ENCODE assay signal across 2 cellular contexts in the genomic region with DNA sequence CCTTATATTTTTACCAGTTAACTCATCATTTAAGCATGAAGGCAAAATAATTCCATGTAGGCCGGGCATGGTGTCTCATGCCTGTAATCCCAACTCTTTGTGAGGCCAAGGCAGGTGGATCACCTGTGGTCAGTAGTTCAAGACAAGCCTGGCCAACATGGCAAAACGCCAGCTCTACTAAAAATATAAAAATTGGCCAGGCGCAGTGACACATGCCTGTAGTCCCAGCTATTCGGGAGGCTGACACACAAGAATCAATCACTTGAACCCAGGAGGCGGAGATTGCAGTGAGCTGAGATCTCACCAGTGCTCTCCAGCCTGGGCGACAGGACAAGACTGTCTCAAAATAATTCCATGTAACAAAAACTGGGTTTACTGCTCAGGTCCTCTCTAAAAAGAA.
TF ChIP-seq lines count a peak whose summit lies in the region.

No MANE protein-coding gene starts in this region.

TF ChIP-seq in SK-N-SH, 30 proteins besides CTCF, POLR2A, EP300 and RAD21 (continued from another document and continues in another):
- TF ChIP-seq, protein P1, sequence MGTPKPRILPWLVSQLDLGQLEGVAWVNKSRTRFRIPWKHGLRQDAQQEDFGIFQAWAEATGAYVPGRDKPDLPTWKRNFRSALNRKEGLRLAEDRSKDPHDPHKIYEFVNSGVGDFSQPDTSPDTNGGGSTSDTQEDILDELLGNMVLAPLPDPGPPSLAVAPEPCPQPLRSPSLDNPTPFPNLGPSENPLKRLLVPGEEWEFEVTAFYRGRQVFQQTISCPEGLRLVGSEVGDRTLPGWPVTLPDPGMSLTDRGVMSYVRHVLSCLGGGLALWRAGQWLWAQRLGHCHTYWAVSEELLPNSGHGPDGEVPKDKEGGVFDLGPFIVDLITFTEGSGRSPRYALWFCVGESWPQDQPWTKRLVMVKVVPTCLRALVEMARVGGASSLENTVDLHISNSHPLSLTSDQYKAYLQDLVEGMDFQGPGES (IDR thresholded peaks at IDR 0.05; ENCODE audit: low read depth, low read length) = no peak
- TF ChIP-seq, protein P2, sequence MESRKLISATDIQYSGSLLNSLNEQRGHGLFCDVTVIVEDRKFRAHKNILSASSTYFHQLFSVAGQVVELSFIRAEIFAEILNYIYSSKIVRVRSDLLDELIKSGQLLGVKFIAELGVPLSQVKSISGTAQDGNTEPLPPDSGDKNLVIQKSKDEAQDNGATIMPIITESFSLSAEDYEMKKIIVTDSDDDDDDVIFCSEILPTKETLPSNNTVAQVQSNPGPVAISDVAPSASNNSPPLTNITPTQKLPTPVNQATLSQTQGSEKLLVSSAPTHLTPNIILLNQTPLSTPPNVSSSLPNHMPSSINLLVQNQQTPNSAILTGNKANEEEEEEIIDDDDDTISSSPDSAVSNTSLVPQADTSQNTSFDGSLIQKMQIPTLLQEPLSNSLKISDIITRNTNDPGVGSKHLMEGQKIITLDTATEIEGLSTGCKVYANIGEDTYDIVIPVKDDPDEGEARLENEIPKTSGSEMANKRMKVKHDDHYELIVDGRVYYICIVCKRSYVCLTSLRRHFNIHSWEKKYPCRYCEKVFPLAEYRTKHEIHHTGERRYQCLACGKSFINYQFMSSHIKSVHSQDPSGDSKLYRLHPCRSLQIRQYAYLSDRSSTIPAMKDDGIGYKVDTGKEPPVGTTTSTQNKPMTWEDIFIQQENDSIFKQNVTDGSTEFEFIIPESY (IDR thresholded peaks at IDR 0.05; ENCODE audit: borderline replicate concordance, low read depth) = 0 out of 2 replicates have a peak, but pooled peaks have one; percentile 0
- TF ChIP-seq FOSL2 (IDR thresholded peaks at IDR 0.05; ENCODE audit: borderline replicate concordance, low read depth) = peak; percentile 1; the same call in 1 of the 2 replicates
- TF ChIP-seq SIN3A (IDR thresholded peaks at IDR 0.05; ENCODE audit: borderline replicate concordance, low read depth, low read length) = no peak
- TF ChIP-seq, protein P3, sequence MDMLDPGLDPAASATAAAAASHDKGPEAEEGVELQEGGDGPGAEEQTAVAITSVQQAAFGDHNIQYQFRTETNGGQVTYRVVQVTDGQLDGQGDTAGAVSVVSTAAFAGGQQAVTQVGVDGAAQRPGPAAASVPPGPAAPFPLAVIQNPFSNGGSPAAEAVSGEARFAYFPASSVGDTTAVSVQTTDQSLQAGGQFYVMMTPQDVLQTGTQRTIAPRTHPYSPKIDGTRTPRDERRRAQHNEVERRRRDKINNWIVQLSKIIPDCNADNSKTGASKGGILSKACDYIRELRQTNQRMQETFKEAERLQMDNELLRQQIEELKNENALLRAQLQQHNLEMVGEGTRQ (IDR thresholded peaks at IDR 0.05; ENCODE audit: borderline replicate concordance, low read depth, low read length) = no peak
- TF ChIP-seq TAF1 (IDR thresholded peaks at IDR 0.05; ENCODE audit: borderline replicate concordance, low read depth, low read length) = no peak
- no peak for TF ChIP-seq RXRA (IDR thresholded peaks at IDR 0.05; ENCODE audit: borderline replicate concordance, low read depth)
- no peak for TF ChIP-seq EZH2phosphoT487 (IDR thresholded peaks at IDR 0.05; ENCODE audit: borderline replicate concordance, low read depth)
- no peak for TF ChIP-seq ELF1 (IDR thresholded peaks at IDR 0.05)
- no peak for TF ChIP-seq RFX5 (IDR thresholded peaks at IDR 0.05; ENCODE audit: low read length)
- TF ChIP-seq, protein P4, sequence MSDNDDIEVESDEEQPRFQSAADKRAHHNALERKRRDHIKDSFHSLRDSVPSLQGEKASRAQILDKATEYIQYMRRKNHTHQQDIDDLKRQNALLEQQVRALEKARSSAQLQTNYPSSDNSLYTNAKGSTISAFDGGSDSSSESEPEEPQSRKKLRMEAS (IDR thresholded peaks at IDR 0.05; ENCODE audit: low read depth) = no peak
- TF ChIP-seq, protein P5, sequence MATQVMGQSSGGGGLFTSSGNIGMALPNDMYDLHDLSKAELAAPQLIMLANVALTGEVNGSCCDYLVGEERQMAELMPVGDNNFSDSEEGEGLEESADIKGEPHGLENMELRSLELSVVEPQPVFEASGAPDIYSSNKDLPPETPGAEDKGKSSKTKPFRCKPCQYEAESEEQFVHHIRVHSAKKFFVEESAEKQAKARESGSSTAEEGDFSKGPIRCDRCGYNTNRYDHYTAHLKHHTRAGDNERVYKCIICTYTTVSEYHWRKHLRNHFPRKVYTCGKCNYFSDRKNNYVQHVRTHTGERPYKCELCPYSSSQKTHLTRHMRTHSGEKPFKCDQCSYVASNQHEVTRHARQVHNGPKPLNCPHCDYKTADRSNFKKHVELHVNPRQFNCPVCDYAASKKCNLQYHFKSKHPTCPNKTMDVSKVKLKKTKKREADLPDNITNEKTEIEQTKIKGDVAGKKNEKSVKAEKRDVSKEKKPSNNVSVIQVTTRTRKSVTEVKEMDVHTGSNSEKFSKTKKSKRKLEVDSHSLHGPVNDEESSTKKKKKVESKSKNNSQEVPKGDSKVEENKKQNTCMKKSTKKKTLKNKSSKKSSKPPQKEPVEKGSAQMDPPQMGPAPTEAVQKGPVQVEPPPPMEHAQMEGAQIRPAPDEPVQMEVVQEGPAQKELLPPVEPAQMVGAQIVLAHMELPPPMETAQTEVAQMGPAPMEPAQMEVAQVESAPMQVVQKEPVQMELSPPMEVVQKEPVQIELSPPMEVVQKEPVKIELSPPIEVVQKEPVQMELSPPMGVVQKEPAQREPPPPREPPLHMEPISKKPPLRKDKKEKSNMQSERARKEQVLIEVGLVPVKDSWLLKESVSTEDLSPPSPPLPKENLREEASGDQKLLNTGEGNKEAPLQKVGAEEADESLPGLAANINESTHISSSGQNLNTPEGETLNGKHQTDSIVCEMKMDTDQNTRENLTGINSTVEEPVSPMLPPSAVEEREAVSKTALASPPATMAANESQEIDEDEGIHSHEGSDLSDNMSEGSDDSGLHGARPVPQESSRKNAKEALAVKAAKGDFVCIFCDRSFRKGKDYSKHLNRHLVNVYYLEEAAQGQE (IDR thresholded peaks at IDR 0.05; ENCODE audit: low read depth, low read length) = no peak
- TF ChIP-seq MEF2A (IDR thresholded peaks at IDR 0.05; ENCODE audit: borderline replicate concordance, low read depth) = no peak
- TF ChIP-seq, protein P6, sequence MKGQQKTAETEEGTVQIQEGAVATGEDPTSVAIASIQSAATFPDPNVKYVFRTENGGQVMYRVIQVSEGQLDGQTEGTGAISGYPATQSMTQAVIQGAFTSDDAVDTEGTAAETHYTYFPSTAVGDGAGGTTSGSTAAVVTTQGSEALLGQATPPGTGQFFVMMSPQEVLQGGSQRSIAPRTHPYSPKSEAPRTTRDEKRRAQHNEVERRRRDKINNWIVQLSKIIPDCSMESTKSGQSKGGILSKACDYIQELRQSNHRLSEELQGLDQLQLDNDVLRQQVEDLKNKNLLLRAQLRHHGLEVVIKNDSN (IDR thresholded peaks at IDR 0.05; ENCODE audit: borderline replicate concordance, low read depth) = no peak
- 0 out of 2 replicates have a peak, but pooled peaks have one; percentile 9 for TF ChIP-seq JUND (IDR thresholded peaks at IDR 0.05)
- no peak for TF ChIP-seq YY1 (IDR thresholded peaks at IDR 0.05; ENCODE audit: low read depth)
- no peak for TF ChIP-seq MXI1 (IDR thresholded peaks at IDR 0.05; ENCODE audit: low read depth, low read length)
- TF ChIP-seq POLR2AphosphoS5 (IDR thresholded peaks at IDR 0.05; ENCODE audit: low read depth, low read length) = peak; percentile 40
- no peak for TF ChIP-seq GABPA (IDR thresholded peaks at IDR 0.05; ENCODE audit: low read depth)

TF ChIP-seq in SK-N-SH treated with all-trans-retinoic acid at 6 μM for 48 hours, 23 proteins besides CTCF, POLR2A, EP300 and RAD21 (continued from another document):
- no peak for TF ChIP-seq ARNTL (CRISPR knock-in tag; IDR thresholded peaks at IDR 0.05; ENCODE audit: borderline replicate concordance, low read depth)
- no peak for TF ChIP-seq OSR1 (CRISPR knock-in tag; IDR thresholded peaks at IDR 0.05)
- TF ChIP-seq, protein P7, sequence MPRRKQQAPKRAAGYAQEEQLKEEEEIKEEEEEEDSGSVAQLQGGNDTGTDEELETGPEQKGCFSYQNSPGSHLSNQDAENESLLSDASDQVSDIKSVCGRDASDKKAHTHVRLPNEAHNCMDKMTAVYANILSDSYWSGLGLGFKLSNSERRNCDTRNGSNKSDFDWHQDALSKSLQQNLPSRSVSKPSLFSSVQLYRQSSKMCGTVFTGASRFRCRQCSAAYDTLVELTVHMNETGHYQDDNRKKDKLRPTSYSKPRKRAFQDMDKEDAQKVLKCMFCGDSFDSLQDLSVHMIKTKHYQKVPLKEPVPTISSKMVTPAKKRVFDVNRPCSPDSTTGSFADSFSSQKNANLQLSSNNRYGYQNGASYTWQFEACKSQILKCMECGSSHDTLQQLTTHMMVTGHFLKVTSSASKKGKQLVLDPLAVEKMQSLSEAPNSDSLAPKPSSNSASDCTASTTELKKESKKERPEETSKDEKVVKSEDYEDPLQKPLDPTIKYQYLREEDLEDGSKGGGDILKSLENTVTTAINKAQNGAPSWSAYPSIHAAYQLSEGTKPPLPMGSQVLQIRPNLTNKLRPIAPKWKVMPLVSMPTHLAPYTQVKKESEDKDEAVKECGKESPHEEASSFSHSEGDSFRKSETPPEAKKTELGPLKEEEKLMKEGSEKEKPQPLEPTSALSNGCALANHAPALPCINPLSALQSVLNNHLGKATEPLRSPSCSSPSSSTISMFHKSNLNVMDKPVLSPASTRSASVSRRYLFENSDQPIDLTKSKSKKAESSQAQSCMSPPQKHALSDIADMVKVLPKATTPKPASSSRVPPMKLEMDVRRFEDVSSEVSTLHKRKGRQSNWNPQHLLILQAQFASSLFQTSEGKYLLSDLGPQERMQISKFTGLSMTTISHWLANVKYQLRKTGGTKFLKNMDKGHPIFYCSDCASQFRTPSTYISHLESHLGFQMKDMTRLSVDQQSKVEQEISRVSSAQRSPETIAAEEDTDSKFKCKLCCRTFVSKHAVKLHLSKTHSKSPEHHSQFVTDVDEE (CRISPR knock-in tag; IDR thresholded peaks at IDR 0.05) = no peak
- TF ChIP-seq ZFP30 (CRISPR knock-in tag; IDR thresholded peaks at IDR 0.05) = no peak
- no peak for TF ChIP-seq ZNF8 (CRISPR knock-in tag; IDR thresholded peaks at IDR 0.05)
- TF ChIP-seq ESRRG (CRISPR knock-in tag; IDR thresholded peaks at IDR 0.05) = no peak
- TF ChIP-seq, protein P8, sequence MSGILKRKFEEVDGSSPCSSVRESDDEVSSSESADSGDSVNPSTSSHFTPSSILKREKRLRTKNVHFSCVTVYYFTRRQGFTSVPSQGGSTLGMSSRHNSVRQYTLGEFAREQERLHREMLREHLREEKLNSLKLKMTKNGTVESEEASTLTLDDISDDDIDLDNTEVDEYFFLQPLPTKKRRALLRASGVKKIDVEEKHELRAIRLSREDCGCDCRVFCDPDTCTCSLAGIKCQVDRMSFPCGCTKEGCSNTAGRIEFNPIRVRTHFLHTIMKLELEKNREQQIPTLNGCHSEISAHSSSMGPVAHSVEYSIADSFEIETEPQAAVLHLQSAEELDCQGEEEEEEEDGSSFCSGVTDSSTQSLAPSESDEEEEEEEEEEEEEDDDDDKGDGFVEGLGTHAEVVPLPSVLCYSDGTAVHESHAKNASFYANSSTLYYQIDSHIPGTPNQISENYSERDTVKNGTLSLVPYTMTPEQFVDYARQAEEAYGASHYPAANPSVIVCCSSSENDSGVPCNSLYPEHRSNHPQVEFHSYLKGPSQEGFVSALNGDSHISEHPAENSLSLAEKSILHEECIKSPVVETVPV (CRISPR knock-in tag; IDR thresholded peaks at IDR 0.05) = no peak
- TF ChIP-seq CSDC2 (CRISPR knock-in tag; IDR thresholded peaks at IDR 0.05) = no peak
- TF ChIP-seq PPARA (CRISPR knock-in tag; IDR thresholded peaks at IDR 0.05; ENCODE audit: borderline replicate concordance) = no peak
